1 cellular context compared by ENCODE assay signal in genomic region chr1:111139956-111140679, GRCh38.
TF ChIP-seq lines count a peak whose summit lies in the region.

CEPT1 (plus strand) TSS chr1:111140223; CDS start chr1:111147715, 7,492 bp downstream.
DRAM2 (minus strand) TSS chr1:111140093; CDS start chr1:111131554, 8,539 bp downstream.

TF ChIP-seq in HepG2, 621 proteins besides CTCF, POLR2A, EP300 and RAD21 (continued from another document):
- TF ChIP-seq CEBPG (CRISPR knock-in tag; IDR thresholded peaks at IDR 0.05) (peak; percentile 11; the same call in 1 of the 2 replicates), UBTF (CRISPR knock-in tag; IDR thresholded peaks at IDR 0.05) (peak; percentile 80), HHEX (CRISPR knock-in tag; IDR thresholded peaks at IDR 0.05) (no peak), NFYC (CRISPR knock-in tag; IDR thresholded peaks at IDR 0.05) (no peak), TRIM22 (IDR thresholded peaks at IDR 0.05) (no peak), ZNF552 (CRISPR knock-in tag; IDR thresholded peaks at IDR 0.05; ENCODE audit: borderline replicate concordance) (no peak), CREB3 (CRISPR knock-in tag; IDR thresholded peaks at IDR 0.05) (no peak; the same call in 1 of the 2 replicates), ZNF761 (CRISPR knock-in tag; conservative IDR thresholded peaks at IDR 0.05) (no peak), ZNF678 (CRISPR knock-in tag; IDR thresholded peaks at IDR 0.05) (no peak), REL (CRISPR knock-in tag; conservative IDR thresholded peaks at IDR 0.05) (0 out of 2 replicates have a peak, but pooled peaks have one; percentile 56), ZNF414 (CRISPR knock-in tag; IDR thresholded peaks at IDR 0.05) (no peak; the same call in 1 of the 2 replicates), U2AF1 (optimal IDR thresholded peaks at IDR 0.05; ENCODE audit: low read depth, low read length) (no peak), ZBTB7A (CRISPR knock-in tag; IDR thresholded peaks at IDR 0.05) (peak; percentile 74), ZBTB1 (CRISPR knock-in tag; IDR thresholded peaks at IDR 0.05; ENCODE audit: borderline replicate concordance) (no peak), ZNF430 (CRISPR knock-in tag; IDR thresholded peaks at IDR 0.05) (peak; percentile 44), TBX2 (CRISPR knock-in tag; IDR thresholded peaks at IDR 0.05; ENCODE audit: borderline replicate concordance) (peak; percentile 80), BCL6 (CRISPR knock-in tag; IDR thresholded peaks at IDR 0.05) (no peak), ARHGAP35 (CRISPR knock-in tag; IDR thresholded peaks at IDR 0.05; ENCODE audit: borderline replicate concordance) (no peak; the same call in 1 of the 2 replicates), MTA3 (CRISPR knock-in tag; IDR thresholded peaks at IDR 0.05) (no peak), ZNF446 (CRISPR knock-in tag; IDR thresholded peaks at IDR 0.05) (no peak), KLF6 (CRISPR knock-in tag; IDR thresholded peaks at IDR 0.05) (no peak)
- TF ChIP-seq, protein P1, sequence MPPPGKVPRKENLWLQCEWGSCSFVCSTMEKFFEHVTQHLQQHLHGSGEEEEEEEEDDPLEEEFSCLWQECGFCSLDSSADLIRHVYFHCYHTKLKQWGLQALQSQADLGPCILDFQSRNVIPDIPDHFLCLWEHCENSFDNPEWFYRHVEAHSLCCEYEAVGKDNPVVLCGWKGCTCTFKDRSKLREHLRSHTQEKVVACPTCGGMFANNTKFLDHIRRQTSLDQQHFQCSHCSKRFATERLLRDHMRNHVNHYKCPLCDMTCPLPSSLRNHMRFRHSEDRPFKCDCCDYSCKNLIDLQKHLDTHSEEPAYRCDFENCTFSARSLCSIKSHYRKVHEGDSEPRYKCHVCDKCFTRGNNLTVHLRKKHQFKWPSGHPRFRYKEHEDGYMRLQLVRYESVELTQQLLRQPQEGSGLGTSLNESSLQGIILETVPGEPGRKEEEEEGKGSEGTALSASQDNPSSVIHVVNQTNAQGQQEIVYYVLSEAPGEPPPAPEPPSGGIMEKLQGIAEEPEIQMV (CRISPR knock-in tag; IDR thresholded peaks at IDR 0.05; ENCODE audit: low read depth): peak; percentile 61
- TF ChIP-seq, protein P2, sequence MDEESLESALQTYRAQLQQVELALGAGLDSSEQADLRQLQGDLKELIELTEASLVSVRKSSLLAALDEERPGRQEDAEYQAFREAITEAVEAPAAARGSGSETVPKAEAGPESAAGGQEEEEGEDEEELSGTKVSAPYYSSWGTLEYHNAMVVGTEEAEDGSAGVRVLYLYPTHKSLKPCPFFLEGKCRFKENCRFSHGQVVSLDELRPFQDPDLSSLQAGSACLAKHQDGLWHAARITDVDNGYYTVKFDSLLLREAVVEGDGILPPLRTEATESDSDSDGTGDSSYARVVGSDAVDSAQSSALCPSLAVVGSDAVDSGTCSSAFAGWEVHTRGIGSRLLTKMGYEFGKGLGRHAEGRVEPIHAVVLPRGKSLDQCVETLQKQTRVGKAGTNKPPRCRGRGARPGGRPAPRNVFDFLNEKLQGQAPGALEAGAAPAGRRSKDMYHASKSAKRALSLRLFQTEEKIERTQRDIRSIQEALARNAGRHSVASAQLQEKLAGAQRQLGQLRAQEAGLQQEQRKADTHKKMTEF (CRISPR knock-in tag; IDR thresholded peaks at IDR 0.05): peak; percentile 65
- TF ChIP-seq, protein P3, sequence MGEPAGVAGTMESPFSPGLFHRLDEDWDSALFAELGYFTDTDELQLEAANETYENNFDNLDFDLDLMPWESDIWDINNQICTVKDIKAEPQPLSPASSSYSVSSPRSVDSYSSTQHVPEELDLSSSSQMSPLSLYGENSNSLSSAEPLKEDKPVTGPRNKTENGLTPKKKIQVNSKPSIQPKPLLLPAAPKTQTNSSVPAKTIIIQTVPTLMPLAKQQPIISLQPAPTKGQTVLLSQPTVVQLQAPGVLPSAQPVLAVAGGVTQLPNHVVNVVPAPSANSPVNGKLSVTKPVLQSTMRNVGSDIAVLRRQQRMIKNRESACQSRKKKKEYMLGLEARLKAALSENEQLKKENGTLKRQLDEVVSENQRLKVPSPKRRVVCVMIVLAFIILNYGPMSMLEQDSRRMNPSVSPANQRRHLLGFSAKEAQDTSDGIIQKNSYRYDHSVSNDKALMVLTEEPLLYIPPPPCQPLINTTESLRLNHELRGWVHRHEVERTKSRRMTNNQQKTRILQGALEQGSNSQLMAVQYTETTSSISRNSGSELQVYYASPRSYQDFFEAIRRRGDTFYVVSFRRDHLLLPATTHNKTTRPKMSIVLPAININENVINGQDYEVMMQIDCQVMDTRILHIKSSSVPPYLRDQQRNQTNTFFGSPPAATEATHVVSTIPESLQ (CRISPR knock-in tag; conservative IDR thresholded peaks at IDR 0.05): no peak
- TF ChIP-seq, protein P4, sequence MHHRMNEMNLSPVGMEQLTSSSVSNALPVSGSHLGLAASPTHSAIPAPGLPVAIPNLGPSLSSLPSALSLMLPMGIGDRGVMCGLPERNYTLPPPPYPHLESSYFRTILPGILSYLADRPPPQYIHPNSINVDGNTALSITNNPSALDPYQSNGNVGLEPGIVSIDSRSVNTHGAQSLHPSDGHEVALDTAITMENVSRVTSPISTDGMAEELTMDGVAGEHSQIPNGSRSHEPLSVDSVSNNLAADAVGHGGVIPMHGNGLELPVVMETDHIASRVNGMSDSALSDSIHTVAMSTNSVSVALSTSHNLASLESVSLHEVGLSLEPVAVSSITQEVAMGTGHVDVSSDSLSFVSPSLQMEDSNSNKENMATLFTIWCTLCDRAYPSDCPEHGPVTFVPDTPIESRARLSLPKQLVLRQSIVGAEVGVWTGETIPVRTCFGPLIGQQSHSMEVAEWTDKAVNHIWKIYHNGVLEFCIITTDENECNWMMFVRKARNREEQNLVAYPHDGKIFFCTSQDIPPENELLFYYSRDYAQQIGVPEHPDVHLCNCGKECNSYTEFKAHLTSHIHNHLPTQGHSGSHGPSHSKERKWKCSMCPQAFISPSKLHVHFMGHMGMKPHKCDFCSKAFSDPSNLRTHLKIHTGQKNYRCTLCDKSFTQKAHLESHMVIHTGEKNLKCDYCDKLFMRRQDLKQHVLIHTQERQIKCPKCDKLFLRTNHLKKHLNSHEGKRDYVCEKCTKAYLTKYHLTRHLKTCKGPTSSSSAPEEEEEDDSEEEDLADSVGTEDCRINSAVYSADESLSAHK (CRISPR knock-in tag; IDR thresholded peaks at IDR 0.05; ENCODE audit: borderline replicate concordance): no peak
